Comparison of ENCODE assay signal across 18 cellular contexts in the genomic region with DNA sequence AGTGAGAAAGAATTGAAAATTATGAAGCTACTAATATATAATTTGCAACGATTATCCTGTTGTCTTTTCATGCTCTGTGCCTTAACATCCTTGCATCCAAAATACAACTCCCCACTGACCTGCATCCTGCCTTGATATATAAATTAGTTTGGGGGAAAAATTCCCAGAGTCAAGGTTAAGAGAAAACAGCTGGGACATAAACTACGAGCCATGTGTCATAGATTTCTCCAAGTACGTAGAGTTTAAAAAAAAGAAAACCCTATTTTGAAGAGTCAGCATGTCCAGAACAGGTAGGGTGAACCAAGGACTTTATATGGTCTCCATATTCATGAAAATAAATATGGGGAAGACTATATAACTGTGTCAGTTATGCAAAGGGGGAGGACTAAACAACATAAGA.
"Had no signal": no experiment of that assay in that cellular context is flagged by ENCODE, and none has a peak within 500 bp of the region (broad histone marks: within the 10 kb centered on the region; RNA-seq: fewer than 3 reads in every experiment).

No MANE protein-coding gene starts in this region.

- H3K4me3 ChIP-seq: cardiac muscle cell, gastroesophageal sphincter, left lung, ovary, testis, upper lobe of left lung had no signal

- H3K4me1 ChIP-seq: testis had no signal

- H3K27ac ChIP-seq: cardiac muscle cell, epithelial cell of prostate, left lung, ovary, testis, upper lobe of left lung had no signal

- ATAC-seq: activated CD8-positive, alpha-beta memory T cell treated with anti-CD3 and anti-CD28 coated beads, Interleukin-2, amount 10 ng/mL, durations not matched to agents 7 days and 5 days; effector memory CD8-positive, alpha-beta T cell; left lung; stimulated activated memory B cell treated with anti-CD40 and anti-IgM and Interleukin-4, amounts not matched to agents 10 μg/mL and 1 μg/mL and 100 μg/mL, for 72 hours; WTC11 had no signal

- DNase-seq: activated CD4-positive, alpha-beta memory T cell treated with anti-CD3 and anti-CD28 coated beads, Interleukin-2, amount 10 ng/mL, durations not matched to agents 7 days and 5 days; activated CD4-positive, alpha-beta T cell treated with anti-CD3 and anti-CD28 coated beads for 4 hours; activated CD8-positive, alpha-beta memory T cell treated with anti-CD3 and anti-CD28 coated beads, Interleukin-2, amount 10 ng/mL, durations not matched to agents 7 days and 5 days; dermis blood vessel endothelial cell; effector memory CD8-positive, alpha-beta T cell; left lung; mammary epithelial cell; nephron progenitor cell; ovary; stimulated activated CD4-positive, alpha-beta T cell treated with anti-CD3 and anti-CD28 coated beads, Interleukin-4, amount 100 ng/mL, for 24 hours; testis; upper lobe of left lung had no signal

- H3K36me3 ChIP-seq: cardiac muscle cell, gastroesophageal sphincter, heart right ventricle, left lung, ovary, upper lobe of left lung had no signal

- H3K9me3 ChIP-seq: gastroesophageal sphincter, heart right ventricle, left lung, ovary, testis, upper lobe of left lung had no signal

- H3K27me3 ChIP-seq: gastroesophageal sphincter, heart right ventricle, left lung, ovary, testis, upper lobe of left lung had no signal
